19 cellular contexts compared by ENCODE assay signal in the genomic region with DNA sequence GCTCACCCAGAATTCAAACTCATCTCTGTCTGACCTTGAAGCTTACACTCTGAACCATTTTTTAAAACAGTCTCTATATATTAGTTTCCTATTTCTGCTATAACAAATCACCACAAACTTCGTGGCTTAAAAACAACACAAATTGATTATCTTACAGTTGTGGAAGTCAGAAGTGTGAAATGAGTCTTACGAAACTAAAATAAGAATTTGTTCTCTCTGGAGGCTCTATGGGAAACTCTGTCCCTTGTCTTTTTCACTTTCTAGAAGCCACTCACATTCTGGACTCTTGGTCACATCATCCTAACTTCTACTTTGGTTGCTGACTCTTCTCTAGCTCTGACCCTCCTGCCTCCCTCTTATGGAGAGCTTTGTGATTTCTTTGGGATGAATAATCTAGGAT.
"Had no signal": no experiment of that assay in that cellular context is flagged by ENCODE, and none has a peak within 500 bp of the region (broad histone marks: within the 10 kb centered on the region; RNA-seq: fewer than 3 reads in every experiment).

No MANE protein-coding gene starts in this region.

- H3K9me3 Mint-ChIP-seq: nephron progenitor cell; stimulated activated memory B cell treated with anti-CD40 and anti-IgM and Interleukin-4, amounts not matched to agents 10 μg/mL and 1 μg/mL and 100 μg/mL, for 72 hours; stimulated activated naive CD8-positive, alpha-beta T cell treated with anti-CD3 and anti-CD28 coated beads, Interleukin-15, Interleukin-2, amounts not matched to agents 100 ng/mL and 50 ng/mL, for 24 hours had no signal

- H3K4me3 ChIP-seq: heart left ventricle, psoas muscle, right lobe of liver, spleen, tibial artery, upper lobe of left lung, uterus had no signal

- ATAC-seq: heart left ventricle; naive thymus-derived CD4-positive, alpha-beta T cell; psoas muscle; right lobe of liver; stimulated activated memory B cell treated with anti-CD40 and anti-IgM and Interleukin-4, amounts not matched to agents 10 μg/mL and 1 μg/mL and 100 μg/mL, for 72 hours had no signal

- FAIRE-seq: frontal cortex had no signal

- H3K4me3 Mint-ChIP-seq: naive thymus-derived CD4-positive, alpha-beta T cell; nephron progenitor cell; stimulated activated memory B cell treated with anti-CD40 and anti-IgM and Interleukin-4, amounts not matched to agents 10 μg/mL and 1 μg/mL and 100 μg/mL, for 72 hours; stimulated activated naive CD8-positive, alpha-beta T cell treated with anti-CD3 and anti-CD28 coated beads, Interleukin-15, Interleukin-2, amounts not matched to agents 100 ng/mL and 50 ng/mL, for 24 hours had no signal

- H3K4me1 Mint-ChIP-seq: naive thymus-derived CD4-positive, alpha-beta T cell; stimulated activated memory B cell treated with anti-CD40 and anti-IgM and Interleukin-4, amounts not matched to agents 10 μg/mL and 1 μg/mL and 100 μg/mL, for 72 hours had no signal

- H3K27ac ChIP-seq: heart left ventricle, psoas muscle, right lobe of liver, spleen, tibial artery, upper lobe of left lung, uterus had no signal

- H3K27me3 ChIP-seq: heart left ventricle, right lobe of liver, spleen, tibial artery, upper lobe of left lung, uterus had no signal

- H3K27me3 Mint-ChIP-seq: stimulated activated memory B cell treated with anti-CD40 and anti-IgM and Interleukin-4, amounts not matched to agents 10 μg/mL and 1 μg/mL and 100 μg/mL, for 72 hours had no signal

- DNase-seq: effector CD8-positive, alpha-beta T cell; heart left ventricle; hippocampal formation; kidney glomerular epithelial cell; naive thymus-derived CD4-positive, alpha-beta T cell; nephron progenitor cell; psoas muscle; retina; right lobe of liver; spleen; stimulated activated CD4-positive, alpha-beta T cell treated with anti-CD3 and anti-CD28 coated beads, Interleukin-15, amount 100 ng/mL, for 24 hours; stimulated activated CD4-positive, alpha-beta T cell treated with anti-CD3 and anti-CD28 coated beads, Interleukin-1b, Interleukin-23, amount 100 ng/mL, for 48 hours; stimulated activated CD4-positive, alpha-beta T cell treated with anti-CD3 and anti-CD28 coated beads, Interleukin-4, amount 100 ng/mL, for 24 hours; tibial artery; upper lobe of left lung; uterus had no signal

- H3K36me3 ChIP-seq: heart left ventricle, right lobe of liver, spleen, tibial artery, upper lobe of left lung, uterus had no signal

- H3K36me3 Mint-ChIP-seq: naive thymus-derived CD4-positive, alpha-beta T cell; stimulated activated memory B cell treated with anti-CD40 and anti-IgM and Interleukin-4, amounts not matched to agents 10 μg/mL and 1 μg/mL and 100 μg/mL, for 72 hours had no signal

- H3K27ac Mint-ChIP-seq: naive thymus-derived CD4-positive, alpha-beta T cell; nephron progenitor cell; stimulated activated memory B cell treated with anti-CD40 and anti-IgM and Interleukin-4, amounts not matched to agents 10 μg/mL and 1 μg/mL and 100 μg/mL, for 72 hours; stimulated activated naive CD8-positive, alpha-beta T cell treated with anti-CD3 and anti-CD28 coated beads, Interleukin-15, Interleukin-2, amounts not matched to agents 100 ng/mL and 50 ng/mL, for 24 hours had no signal

- H3K9me3 ChIP-seq: heart left ventricle, psoas muscle, right lobe of liver, spleen, tibial artery, upper lobe of left lung, uterus had no signal

- H3K4me1 ChIP-seq: psoas muscle, spleen, upper lobe of left lung, uterus had no signal
